Comparison of ENCODE assay signal across 27 cellular contexts in the genomic region with DNA sequence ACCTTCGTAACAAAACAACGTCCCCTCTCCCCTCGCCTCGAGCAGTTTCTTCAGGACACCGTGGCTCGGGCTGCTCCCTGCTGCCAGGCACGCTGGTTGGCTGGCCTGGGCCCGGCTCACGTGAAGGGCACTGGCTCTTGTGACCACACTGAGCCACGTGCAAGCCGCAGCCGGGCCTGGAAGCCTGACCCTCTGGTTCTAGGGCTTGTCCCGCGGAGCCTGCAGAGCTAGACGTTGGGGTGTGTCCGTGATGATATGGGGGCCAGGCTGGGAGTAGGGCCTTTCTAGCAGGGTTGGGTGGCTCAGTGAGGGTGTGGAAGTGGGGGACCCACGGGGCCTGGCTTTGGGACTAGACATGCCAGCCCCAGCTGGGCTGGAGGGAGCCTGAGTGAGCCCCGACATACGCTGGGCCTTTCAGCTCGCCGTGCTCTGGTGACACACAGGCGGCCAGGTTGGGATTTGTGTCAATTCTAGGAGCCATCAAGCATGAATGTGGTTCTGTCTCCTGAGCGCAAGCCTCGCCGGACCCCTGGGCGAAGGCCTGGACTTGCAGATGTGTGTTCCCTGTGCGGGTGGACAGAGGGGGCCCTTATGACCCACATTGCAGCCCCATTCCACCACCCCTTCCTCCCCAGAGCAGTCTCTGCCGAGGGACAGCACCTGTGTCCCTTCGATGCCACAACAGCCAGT. TPM values are rescaled to one million over a fixed set of nuclear protein-coding genes. Genes with fewer than 3 reads are reported as not detected.
DNase-seq lines count a peak whose midpoint lies in the region; ATAC-seq, FAIRE-seq and TF ChIP-seq lines count a peak whose summit lies in the region.
"Had no signal": no experiment of that assay in that cellular context is flagged by ENCODE, and none has a peak within 500 bp of the region (broad histone marks: within the 10 kb centered on the region; RNA-seq: fewer than 3 reads in every experiment).

No MANE protein-coding gene starts in this region.

- H3K4me2 ChIP-seq in SK-N-SH, result no peak overlapping the region
- H3K4me2 ChIP-seq in mammary epithelial cell (ENCODE audit: insufficient read depth, low read depth, low read length), result no peak overlapping the region

- FAIRE-seq in GM12892 (lab: Jason Lieb, UNC), result no peak
- FAIRE-seq: astrocyte, GM19239, H54 had no signal

- H3K9ac ChIP-seq in SK-N-SH (no peak overlapping the region), mammary epithelial cell (ENCODE audit: insufficient read depth, low read length) (no peak overlapping the region)

- no peak for TF ChIP-seq EP300 in SK-N-SH (IDR thresholded peaks at IDR 0.05; ENCODE audit: borderline replicate concordance in 1 of 2, low read depth in 1 of 2, low read length in 1 of 2)

- TF ChIP-seq CTCF in SK-N-SH (IDR thresholded peaks at IDR 0.05), result no peak
- TF ChIP-seq CTCF in lower lobe of right lung (IDR thresholded peaks at IDR 0.05), result no peak
- TF ChIP-seq CTCF in spleen (IDR thresholded peaks at IDR 0.05 in 8 of 11, conservative IDR thresholded peaks at IDR 0.05 in 3 of 11), result no peak
- TF ChIP-seq CTCF in mammary epithelial cell (conservative IDR thresholded peaks at IDR 0.05 in 1 of 2, IDR thresholded peaks at IDR 0.05 in 1 of 2; ENCODE audit: extremely low read depth in 1 of 2, insufficient read depth in 1 of 2, low read depth in 1 of 2, low read length in 2 of 2), result no peak

- CTCF ChIA-PET in SK-N-SH (lab: Yijun Ruan, JAX) (interaction anchor here (1.2 kb wide), 1 partner anchor 9 kb away, joined by 5 read pairs; no protein-coding TSS in a partner anchor), mammary epithelial cell (lab: Charles Lee; ENCODE audit: low non-redundant PET) (no interaction called here)

- H3K4me1 ChIP-seq in SK-N-SH (ENCODE audit: control insufficient read depth in 1 of 2, insufficient read depth in 2 of 2, low read depth in 1 of 2, low read length in 1 of 2), result no peaks in the 10 kb centered on the region
- no peaks in the 10 kb centered on the region for H3K4me1 ChIP-seq in lower lobe of right lung
- peaks cover 0 to 18% (median 3%) of the 10 kb centered on the region in 6 donors for H3K4me1 ChIP-seq in spleen
- no peaks in the 10 kb centered on the region for H3K4me1 ChIP-seq in mammary epithelial cell (ENCODE audit: insufficient read depth, low read length)
- H3K4me1 ChIP-seq: suprapubic skin had no signal

- no TSS peak for BruUV-seq in mammary epithelial cell (replicated peaks; lab: Mats Ljungman, UMichigan)

- no peaks in the 10 kb centered on the region for H3K79me2 ChIP-seq in SK-N-SH (ENCODE audit: insufficient read depth)
- no peaks in the 10 kb centered on the region for H3K79me2 ChIP-seq in mammary epithelial cell (ENCODE audit: insufficient read depth, low read length)

- POLR2A ChIA-PET in SK-N-SH (lab: Yijun Ruan, JAX), result no interaction called here

- dilution Hi-C loops in mammary epithelial cell (cut with HindIII; ENCODE audit: low sequenced_read_pairs), result no loop called here

- ATAC-seq in SK-N-SH treated with all-trans-retinoic acid at 6 μM for 48 hours (no peak), lower lobe of right lung (no peak), GM21381 (IDR thresholded peaks at IDR 0.05; ENCODE audit: unreplicated experiment) (no peak)
- ATAC-seq: activated CD4-positive, CD25-positive, alpha-beta regulatory T cell treated with anti-CD3 and anti-CD28 coated beads, Interleukin-2, amount 50 U/mL, for 24 hours; activated T-helper 17 cell treated with anti-CD3 and anti-CD28 coated beads, Interleukin-2, amount 50 U/mL, for 72 hours; effector memory CD8-positive, alpha-beta T cell; left lobe of liver had no signal

- WGBS in SK-N-SH (ENCODE audit: low lambda C conversion rate), result 97% methylated on average over 23 of the region's 29 CpGs
- WGBS in spleen, 5 donors, result 90 to 95% (median 94%) methylated on average over 14 to 29 of the region's 29 CpGs
- WGBS in mammary epithelial cell (ENCODE audit: low coverage, missing lambda C conversion rate), result 96% methylated on average over 17 of the region's 29 CpGs

- peaks cover 5% of the 10 kb centered on the region for H3F3A ChIP-seq in SK-N-SH (replicated peaks; ENCODE audit: insufficient read depth)

- H2AFZ ChIP-seq in SK-N-SH (ENCODE audit: low read depth) (no peak overlapping the region), mammary epithelial cell (ENCODE audit: low read depth, low read length) (no peak overlapping the region)

- peak; percentile 26 for DNase-seq in SK-N-SH
- DNase-seq in GM12892 (ENCODE audit: insufficient read length), result no peak
- peak; percentile 43 for DNase-seq in lower lobe of right lung
- peak; percentile 75 for DNase-seq in spleen
- DNase-seq in mammary epithelial cell, result no peak
- no peak for DNase-seq in stimulated activated naive CD4-positive, alpha-beta T cell treated with Interleukin-2 at 50 U/mL for 16 hours (lab: John Stamatoyannopoulos, UW)
- DNase-seq: activated CD4-positive, alpha-beta T cell treated with anti-CD3 and anti-CD28 coated beads, Interleukin-2, amount 50 U/mL, for 4 hours; caudate nucleus; CD4-positive, alpha-beta memory T cell; cortex of kidney; effector memory CD8-positive, alpha-beta T cell; foreskin fibroblast; KG1; MG63; NCI-H2081; NCI-H526; occipital lobe; stimulated activated naive CD4-positive, alpha-beta T cell had no signal

- no peak for TF ChIP-seq RAD21 in SK-N-SH (IDR thresholded peaks at IDR 0.05; ENCODE audit: low read length)

- no peaks in the 10 kb centered on the region for H3K9me3 ChIP-seq in SK-N-SH
- no peaks in the 10 kb centered on the region for H3K9me3 ChIP-seq in lower lobe of right lung
- H3K9me3 ChIP-seq in spleen, result no peaks in the 10 kb centered on the region
- H3K9me3 ChIP-seq in mammary epithelial cell (replicated peaks; ENCODE audit: insufficient read depth, low read length), result no peaks in the 10 kb centered on the region
- H3K9me3 ChIP-seq: MG63, suprapubic skin had no signal

- TF ChIP-seq POLR2A in GM12892 (IDR thresholded peaks at IDR 0.05; ENCODE audit: low read depth, low read length), result peak; percentile 12; the same call in 1 of the 2 replicates
- TF ChIP-seq POLR2A in spleen (IDR thresholded peaks at IDR 0.05), result no peak

- no peak overlapping the region for H3K4me3 ChIP-seq in SK-N-SH (ENCODE audit: low read depth in 2 of 2, low read length in 1 of 2)
- no peak overlapping the region for H3K4me3 ChIP-seq in lower lobe of right lung
- no peak overlapping the region for H3K4me3 ChIP-seq in spleen
- no peak overlapping the region for H3K4me3 ChIP-seq in mammary epithelial cell (replicated peaks in 1 of 3; ENCODE audit: insufficient read depth in 1 of 3, low read depth in 2 of 3, low read length in 3 of 3)
- H3K4me3 ChIP-seq: MG63, suprapubic skin had no signal

- peaks cover 13 to 19% of the 10 kb centered on the region in 2 experiments for H3K36me3 ChIP-seq in SK-N-SH (replicated peaks in 1 of 2; ENCODE audit: control insufficient read depth in 1 of 2, insufficient read depth in 2 of 2, low read length in 1 of 2)
- H3K36me3 ChIP-seq in lower lobe of right lung, result peaks cover 32% of the 10 kb centered on the region
- peaks cover 3 to 96% (median 53%) of the 10 kb centered on the region in 6 donors for H3K36me3 ChIP-seq in spleen
- peaks cover 6% of the 10 kb centered on the region for H3K36me3 ChIP-seq in mammary epithelial cell (ENCODE audit: insufficient read depth, low read length)
- H3K36me3 ChIP-seq: MG63 had no signal

- no peaks in the 10 kb centered on the region for H3K27me3 ChIP-seq in SK-N-SH (ENCODE audit: insufficient read depth)
- H3K27me3 ChIP-seq in lower lobe of right lung (ENCODE audit: low read depth), result no peaks in the 10 kb centered on the region
- H3K27me3 ChIP-seq in spleen (replicated peaks in 1 of 7), result no peaks in the 10 kb centered on the region
- H3K27me3 ChIP-seq in mammary epithelial cell (ENCODE audit: insufficient read depth, low read length), result no peaks in the 10 kb centered on the region
- H3K27me3 ChIP-seq: MG63, suprapubic skin had no signal

- H3K9me2 ChIP-seq in SK-N-SH, result no peaks in the 10 kb centered on the region

- in situ Hi-C loops in mammary epithelial cell (cut with MboI; ENCODE audit: low sequenced_read_pairs in 2 of 2), result no loop called here

- H3K27ac ChIP-seq in SK-N-SH (ENCODE audit: low read depth in 2 of 2, low read length in 1 of 2) (no peak overlapping the region), lower lobe of right lung (no peak overlapping the region), spleen (no peak overlapping the region), mammary epithelial cell (ENCODE audit: insufficient read depth, low read depth, low read length) (no peak overlapping the region)
- H3K27ac ChIP-seq: suprapubic skin had no signal

- no peaks in the 10 kb centered on the region for H4K20me1 ChIP-seq in SK-N-SH (ENCODE audit: insufficient read depth)
- H4K20me1 ChIP-seq in mammary epithelial cell (ENCODE audit: insufficient read depth, low read length), result no peaks in the 10 kb centered on the region

- intact Hi-C loops in lower lobe of right lung (cut with DNase I), result no loop called here
- intact Hi-C loops in spleen (cut with DNase I; ENCODE audit: low total_unique reads), result no loop called here
- intact Hi-C loops in mammary epithelial cell (cut with micrococcal nuclease), result no loop called here

TF ChIP-seq in SK-N-SH, 30 proteins besides CTCF, POLR2A, EP300 and RAD21 (continues in another document):
- TF ChIP-seq SIN3A (IDR thresholded peaks at IDR 0.05; ENCODE audit: borderline replicate concordance, low read depth, low read length) (no peak), YY1 (IDR thresholded peaks at IDR 0.05; ENCODE audit: low read depth) (no peak)

TF ChIP-seq in SK-N-SH treated with all-trans-retinoic acid at 6 μM for 48 hours, 23 proteins besides CTCF, POLR2A, EP300 and RAD21 (continues in another document):
- TF ChIP-seq, protein P1, sequence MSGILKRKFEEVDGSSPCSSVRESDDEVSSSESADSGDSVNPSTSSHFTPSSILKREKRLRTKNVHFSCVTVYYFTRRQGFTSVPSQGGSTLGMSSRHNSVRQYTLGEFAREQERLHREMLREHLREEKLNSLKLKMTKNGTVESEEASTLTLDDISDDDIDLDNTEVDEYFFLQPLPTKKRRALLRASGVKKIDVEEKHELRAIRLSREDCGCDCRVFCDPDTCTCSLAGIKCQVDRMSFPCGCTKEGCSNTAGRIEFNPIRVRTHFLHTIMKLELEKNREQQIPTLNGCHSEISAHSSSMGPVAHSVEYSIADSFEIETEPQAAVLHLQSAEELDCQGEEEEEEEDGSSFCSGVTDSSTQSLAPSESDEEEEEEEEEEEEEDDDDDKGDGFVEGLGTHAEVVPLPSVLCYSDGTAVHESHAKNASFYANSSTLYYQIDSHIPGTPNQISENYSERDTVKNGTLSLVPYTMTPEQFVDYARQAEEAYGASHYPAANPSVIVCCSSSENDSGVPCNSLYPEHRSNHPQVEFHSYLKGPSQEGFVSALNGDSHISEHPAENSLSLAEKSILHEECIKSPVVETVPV (CRISPR knock-in tag; IDR thresholded peaks at IDR 0.05), result no peak
- TF ChIP-seq ZFP3 (CRISPR knock-in tag; IDR thresholded peaks at IDR 0.05), result no peak

RNA-seq across cellular contexts. Expression of a gene that starts 13.6 kb away (rescaled TPM):
- polyA plus RNA-seq in SK-N-SH (2012; rRNA removed) (0.03 TPM in 1 of 2 replicates, not detected in the other), spleen (1 to 10 TPM; 1.6 to 2.2 (median 2.1) TPM), mammary epithelial cell (not detected)
- polyA plus RNA-seq in SK-N-SH (2012; cell fraction: cytosol; rRNA removed), result 0.01 TPM in 1 of 2 replicates, not detected in the other
- 0.21 and 0.25 TPM in 2 replicates for polyA plus RNA-seq in SK-N-SH (2012; cell fraction: nucleus; rRNA removed)
- polyA plus RNA-seq in GM12892 (2012; ENCODE audit: missing spikeins), result 0.15 TPM
- total RNA-seq in lower lobe of right lung (13.7 TPM), spleen (1 to 10 TPM in 6 of 7 donors, under 1 TPM in 1; 0.65 to 3.0 (median 2.4) TPM), mammary epithelial cell (under 1 TPM in 1 of 2 donors, not detected in 1; 0.64 TPM)
- polyA minus RNA-seq in mammary epithelial cell, result not detected
- total RNA-seq: occipital lobe had no signal

Comparison
In these comparisons a context has a peak if more than half of its experiments do, and no peak if none do; other contexts are left out.
1. DNase-seq: peak in SK-N-SH (single experiment), lower lobe of right lung (single experiment) and spleen (single experiment); none in GM12892 (single experiment), mammary epithelial cell (single experiment) and stimulated activated naive CD4-positive, alpha-beta T cell treated with Interleukin-2 at 50 U/mL for 16 hours (single experiment).